ENCODE assay signal across 8 cellular contexts in the genomic region with DNA sequence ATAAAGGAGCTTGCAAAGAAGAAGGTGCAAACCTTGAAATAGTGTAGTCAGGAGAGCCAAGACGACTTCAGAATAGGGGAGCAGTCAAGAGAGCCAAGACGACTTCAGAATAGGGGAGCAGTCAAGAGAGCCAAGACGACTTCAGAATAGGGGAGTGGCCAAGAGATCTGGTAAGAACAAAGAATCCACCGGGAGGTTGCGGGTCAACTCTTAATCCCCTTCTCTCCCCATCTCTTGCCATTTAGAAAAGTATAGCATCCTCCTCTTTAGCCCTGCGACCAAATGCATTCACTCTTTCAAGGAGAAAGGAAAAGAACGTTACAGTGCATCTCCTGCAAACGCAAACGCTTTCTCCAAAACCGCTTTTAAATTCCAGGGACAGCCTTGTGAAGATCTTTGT. TPM values are rescaled to one million over a fixed set of nuclear protein-coding genes. Genes with fewer than 3 reads are reported as not detected.
DNase-seq lines count a peak whose midpoint lies in the region; ATAC-seq and TF ChIP-seq lines count a peak whose summit lies in the region.

No MANE protein-coding gene starts in this region.

- TF ChIP-seq CTCF in AG04450 (IDR thresholded peaks at IDR 0.05; ENCODE audit: low read depth, low read length) (no peak), mammary epithelial cell (conservative IDR thresholded peaks at IDR 0.05 in 1 of 2, IDR thresholded peaks at IDR 0.05 in 1 of 2; ENCODE audit: extremely low read depth in 1 of 2, insufficient read depth in 1 of 2, low read depth in 1 of 2, low read length in 2 of 2) (no peak)

- H3K9me3 ChIP-seq in AG04450 (ENCODE audit: control insufficient read depth, insufficient read depth, low read length), result no peaks in the 10 kb centered on the region
- H3K9me3 ChIP-seq in HUES6 (ENCODE audit: control insufficient read depth, insufficient read depth, low read depth, low read length), result no peaks in the 10 kb centered on the region
- no peaks in the 10 kb centered on the region for H3K9me3 ChIP-seq in mammary epithelial cell (replicated peaks; ENCODE audit: insufficient read depth, low read length)
- no peaks in the 10 kb centered on the region for H3K9me3 ChIP-seq in mesodermal cell (ENCODE audit: control insufficient read depth, low read length)

- in situ Hi-C loops in mammary epithelial cell (cut with MboI; ENCODE audit: low sequenced_read_pairs in 2 of 2), result loop anchor here in 1 of 2 donors (5.0 kb wide), 1 partner anchor 170 kb away; no protein-coding TSS in a partner anchor

- peaks cover 74% of the 10 kb centered on the region for H3K79me2 ChIP-seq in mammary epithelial cell (ENCODE audit: insufficient read depth, low read length)

- no TSS peak for BruUV-seq in mammary epithelial cell (replicated peaks; lab: Mats Ljungman, UMichigan)

- peak overlapping the region; percentile 88 for H3K9ac ChIP-seq in HUES6 (ENCODE audit: low read length)
- peak overlapping the region; percentile 82 for H3K9ac ChIP-seq in mammary epithelial cell (ENCODE audit: insufficient read depth, low read length)

- DNase-seq in AG04450 (ENCODE audit: low read depth, low spot score) (no peak), mammary epithelial cell (no peak), mucosa of gallbladder (ENCODE audit: low spot score) (no peak)
- DNase-seq in stimulated activated CD4-positive, alpha-beta T cell treated with anti-CD3 and anti-CD28 coated beads, Interleukin-15, amount 100 ng/mL, for 24 hours, result no peak
- no peak for DNase-seq in NK-92 treated with Interleukin-12 subunit alpha and Interleukin-12 subunit beta, amount 100 ng/mL, for 24 hours (lab: John Stamatoyannopoulos, UW)

- POLR2A ChIA-PET in AG04450 (lab: Yijun Ruan, JAX), result interaction anchor here (0.5 to 1.2 kb wide), 3 partner anchors 94 to 162 kb away, joined by 3 to 4 read pairs (median 4); partner anchors contain the start of gene VPS35L

- no peak for ATAC-seq in GM18873 (IDR thresholded peaks at IDR 0.05; ENCODE audit: low FRiP score, unreplicated experiment)

- CTCF ChIA-PET in AG04450 (lab: Charles Lee), result interaction anchor here (2.2 kb wide), 1 partner anchor 169 kb away, joined by 7 read pairs; no protein-coding TSS in a partner anchor
- CTCF ChIA-PET in mammary epithelial cell (lab: Charles Lee; ENCODE audit: low non-redundant PET), result no interaction called here

- H3K36me3 ChIP-seq in HUES6 (ENCODE audit: control insufficient read depth, insufficient read depth, low read length) (peaks cover 34% of the 10 kb centered on the region), mammary epithelial cell (ENCODE audit: insufficient read depth, low read length) (peaks cover 12% of the 10 kb centered on the region), mesodermal cell (ENCODE audit: control insufficient read depth, insufficient read depth, low read length) (peaks cover 33% of the 10 kb centered on the region)

- peak overlapping the region; percentile 90 for H3K4me2 ChIP-seq in mammary epithelial cell (ENCODE audit: insufficient read depth, low read depth, low read length)

- H3K4me1 ChIP-seq in HUES6 (ENCODE audit: control insufficient read depth, insufficient read depth, low read length) (peaks cover 19% of the 10 kb centered on the region), mammary epithelial cell (ENCODE audit: insufficient read depth, low read length) (peaks cover 26% of the 10 kb centered on the region), mesodermal cell (ENCODE audit: control insufficient read depth, insufficient read depth, low read length, poor library complexity, severe bottlenecking) (no peaks in the 10 kb centered on the region)

- no peaks in the 10 kb centered on the region for H4K20me1 ChIP-seq in mammary epithelial cell (ENCODE audit: insufficient read depth, low read length)

- dilution Hi-C loops in mammary epithelial cell (cut with HindIII; ENCODE audit: low sequenced_read_pairs), result loop anchor here (25.0 kb wide), 1 partner anchor 170 kb away; the partner anchor contains the start of gene GPRC5B

- peak overlapping the region; percentile 90 for H3K4me3 ChIP-seq in AG04450 (ENCODE audit: low read depth, low read length)
- H3K4me3 ChIP-seq in HUES6 (ENCODE audit: low read depth, low read length), result peak overlapping the region; percentile 93
- peak overlapping the region; percentile 67 to 100 (median 82) for H3K4me3 ChIP-seq in mammary epithelial cell (replicated peaks in 1 of 3; ENCODE audit: insufficient read depth in 1 of 3, low read depth in 2 of 3, low read length in 3 of 3)
- H3K4me3 ChIP-seq in mesodermal cell (ENCODE audit: extremely low read depth, insufficient read depth, low read length, poor library complexity, severe bottlenecking), result peak overlapping the region; percentile 88

- 0% methylated on average over 10 of the region's 10 CpGs for WGBS in mammary epithelial cell (ENCODE audit: low coverage, missing lambda C conversion rate)
- WGBS in mesodermal cell (ENCODE audit: insufficient coverage in 2 of 2), 2 experiments, result 0% methylated on average over 7 to 9 of the region's 10 CpGs

- intact Hi-C loops in mammary epithelial cell (cut with micrococcal nuclease), result loop anchor here (2.0 kb wide), 1 partner anchor 169 kb away; no protein-coding TSS in a partner anchor

- H3K27ac ChIP-seq in AG04450 (ENCODE audit: low read depth, low read length) (peak overlapping the region; percentile 87), HUES6 (ENCODE audit: low read depth, low read length) (peak overlapping the region; percentile 89), mammary epithelial cell (ENCODE audit: insufficient read depth, low read depth, low read length) (peak overlapping the region; percentile 74), mesodermal cell (ENCODE audit: low read depth, low read length, severe bottlenecking) (peak overlapping the region; percentile 84)

- no peaks in the 10 kb centered on the region for H3K27me3 ChIP-seq in AG04450 (ENCODE audit: control insufficient read depth, insufficient read depth, low read length)
- H3K27me3 ChIP-seq in HUES6 (ENCODE audit: control insufficient read depth, insufficient read depth, low read length), result no peaks in the 10 kb centered on the region
- H3K27me3 ChIP-seq in mammary epithelial cell (ENCODE audit: insufficient read depth, low read length), result no peaks in the 10 kb centered on the region

- H2AFZ ChIP-seq in mammary epithelial cell (ENCODE audit: low read depth, low read length), result peak overlapping the region; percentile 98

RNA-seq across cellular contexts. Expression of gene KNOP1, which starts 0.7 kb away (rescaled TPM):
- 11.5 and 14.9 TPM in 2 replicates for polyA plus RNA-seq in AG04450 (2011; rRNA removed)
- 7.8 and 9.4 TPM in 2 replicates for polyA minus RNA-seq in AG04450 (2011; rRNA and poly(A)+ RNA removed)
- 10 to 100 TPM in 1 of 2 donors, 1 to 10 TPM in 1; 7.8 to 31.3 TPM for total RNA-seq in mammary epithelial cell
- polyA plus RNA-seq in mammary epithelial cell, result 11.6 TPM
- polyA minus RNA-seq in mammary epithelial cell, result 16.1 TPM
- 43.3 TPM for polyA plus RNA-seq in mesodermal cell (2013, experiment 1 of 2)
- 42.0 TPM for polyA plus RNA-seq in mesodermal cell (2013, experiment 2 of 2)
- total RNA-seq in mucosa of gallbladder, result 15.1 TPM

RNA-seq across cellular contexts. Expression of gene IQCK, which starts 0.8 kb away (rescaled TPM):
- polyA plus RNA-seq in AG04450 (2011; rRNA removed) (13.8 and 18.0 TPM in 2 replicates), mammary epithelial cell (6.1 TPM)
- 4.6 and 12.1 TPM in 2 replicates for polyA minus RNA-seq in AG04450 (2011; rRNA and poly(A)+ RNA removed)
- total RNA-seq in mammary epithelial cell (10 to 100 TPM in 1 of 2 donors, 1 to 10 TPM in 1; 5.8 to 11.0 TPM), mucosa of gallbladder (23.7 TPM)
- polyA minus RNA-seq in mammary epithelial cell, result 20.5 TPM
- polyA plus RNA-seq in mesodermal cell (2013, experiment 1 of 2), result 12.8 TPM
- 12.8 TPM for polyA plus RNA-seq in mesodermal cell (2013, experiment 2 of 2)
